Comparison of ENCODE assay signal across 8 cellular contexts in genomic region chr7:34991938-34992840, GRCh38. TPM values are rescaled to one million over a fixed set of nuclear protein-coding genes. Genes with fewer than 3 reads are reported as not detected.
DNase-seq lines count a peak whose midpoint lies in the region; ATAC-seq, FAIRE-seq and TF ChIP-seq lines count a peak whose summit lies in the region.

No MANE protein-coding gene starts in this region.

- H4K20me1 ChIP-seq in HCT116 (ENCODE audit: insufficient read depth), result no peaks in the 10 kb centered on the region
- no peaks in the 10 kb centered on the region for H4K20me1 ChIP-seq in astrocyte (ENCODE audit: insufficient read depth, low read length)

- peak overlapping the region in 1 of 2 experiments; percentile 21; a peak in 2 of 4 replicates for H3K4me3 ChIP-seq in HCT116 (replicated peaks in 1 of 2; ENCODE audit: low read depth in 1 of 2, low read length in 2 of 2)
- no peak overlapping the region for H3K4me3 ChIP-seq in Panc1 (ENCODE audit: low read depth in 2 of 2, low read length in 2 of 2)
- H3K4me3 ChIP-seq in astrocyte (ENCODE audit: insufficient read depth, low read depth, low read length), result peak overlapping the region; percentile 24

- H3K27me3 ChIP-seq in HCT116 (ENCODE audit: insufficient read depth, low read length) (no peaks in the 10 kb centered on the region), Panc1 (ENCODE audit: control insufficient read depth, insufficient read depth, low read length) (no peaks in the 10 kb centered on the region), astrocyte (ENCODE audit: insufficient read depth, low read length) (no peaks in the 10 kb centered on the region)

- no peaks in the 10 kb centered on the region for H3K36me3 Mint-ChIP-seq in astrocyte (ENCODE audit: low read depth, unreplicated experiment)

- peak; percentile 18; the same call in 1 of the 2 replicates for TF ChIP-seq RAD21 in HCT116 (IDR thresholded peaks at IDR 0.05; ENCODE audit: low read depth)

- in situ Hi-C loops in Panc1 (cut with HindIII; ENCODE audit: low pct_unique_long_range_greater_than_20kb, low sequenced_read_pairs), result no loop called here

- H3K27ac ChIP-seq in HCT116 (ENCODE audit: low read depth, low read length) (peak overlapping the region; percentile 15; the same call in 1 of the 2 replicates), Panc1 (ENCODE audit: low read length) (no peak overlapping the region), astrocyte (ENCODE audit: low read depth, low read length) (peak overlapping the region; percentile 65)

- peaks cover 18 to 32% of the 10 kb centered on the region in 2 experiments; a peak in 3 of 4 replicates for H3K4me1 ChIP-seq in HCT116 (ENCODE audit: control insufficient read depth in 1 of 2, insufficient read depth in 2 of 2, low read length in 2 of 2)
- no peaks in the 10 kb centered on the region for H3K4me1 ChIP-seq in Panc1 (ENCODE audit: control insufficient read depth, insufficient read depth, low read length)
- no peaks in the 10 kb centered on the region for H3K4me1 ChIP-seq in astrocyte (ENCODE audit: insufficient read depth, low read length)

- peak overlapping the region; percentile 38 for H3K27ac Mint-ChIP-seq in astrocyte (ENCODE audit: unreplicated experiment)

- intact Hi-C loops in HCT116 (cut with micrococcal nuclease), result no loop called here
- intact Hi-C loops in Panc1 (cut with micrococcal nuclease; ENCODE audit: unreplicated experiment), result no loop called here

- H3K79me2 ChIP-seq in HCT116 (ENCODE audit: insufficient read depth, low read length) (peaks cover 2% of the 10 kb centered on the region; the same call in 1 of the 2 replicates), astrocyte (ENCODE audit: insufficient read depth, low read length) (no peaks in the 10 kb centered on the region)

- BruUV-seq in HCT116 (replicated peaks; lab: Mats Ljungman, UMichigan) (TSS peak; percentile 62), Panc1 (replicated peaks; lab: Mats Ljungman, UMichigan) (no TSS peak)

- no peak for TF ChIP-seq CTCF in HCT116 (IDR thresholded peaks at IDR 0.05 in 2 of 3, conservative IDR thresholded peaks at IDR 0.05 in 1 of 3; ENCODE audit: borderline replicate concordance in 1 of 3, insufficient read depth in 1 of 3, low read depth in 2 of 3, low read length in 2 of 3)
- TF ChIP-seq CTCF in Panc1 (IDR thresholded peaks at IDR 0.05), result no peak
- no peak for TF ChIP-seq CTCF in astrocyte (IDR thresholded peaks at IDR 0.05; ENCODE audit: insufficient read depth, low read depth, low read length)

- H3K9ac ChIP-seq in HCT116 (ENCODE audit: low read length), result peak overlapping the region; percentile 33
- H3K9ac ChIP-seq in astrocyte (ENCODE audit: low read length), result peak overlapping the region; percentile 50

- H3K27me3 Mint-ChIP-seq in astrocyte (ENCODE audit: low read depth, unreplicated experiment), result no peaks in the 10 kb centered on the region

- H3K4me2 ChIP-seq in HCT116 (ENCODE audit: low read length) (peak overlapping the region; percentile 55), astrocyte (ENCODE audit: low read length) (peak overlapping the region; percentile 72)

- ATAC-seq in GM18498 (IDR thresholded peaks at IDR 0.05; ENCODE audit: unreplicated experiment) (peak; percentile 79), HCT116 (peak; percentile 84), Panc1 (peak; percentile 75; the same call in 1 of the 2 replicates)

- POLR2A ChIA-PET in HCT116 (lab: Charles Lee), result no interaction called here
- POLR2A ChIA-PET in Panc1 (lab: Charles Lee), result interaction anchor here (0.6 kb wide), 1 partner anchor 194 kb away, joined by 4 read pairs; no protein-coding TSS in a partner anchor

- DNase-seq in HCT116 (ENCODE audit: low read depth, low spot score) (peak; percentile 39), Panc1 (ENCODE audit: low read depth, low spot score) (no peak), astrocyte (ENCODE audit: low read depth) (peak; percentile 55), NCI-H1436 (lab: John Stamatoyannopoulos, UW) (no peak), NCI-H2107 (lab: John Stamatoyannopoulos, UW) (no peak), GM19240 (ENCODE audit: insufficient read length, low spot score) (no peak)
- peak; percentile 19 for DNase-seq in stimulated activated CD4-positive, alpha-beta T cell treated with anti-CD3 and anti-CD28 coated beads, Interleukin-12 subunit alpha, Interleukin-12 subunit beta, amount 100 ng/mL, for 4 hours

- H3K36me3 ChIP-seq in HCT116 (ENCODE audit: control insufficient read depth in 1 of 2, insufficient read depth in 2 of 2, low read length in 2 of 2) (no peaks in the 10 kb centered on the region), Panc1 (ENCODE audit: control insufficient read depth, insufficient read depth, low read length) (no peaks in the 10 kb centered on the region), astrocyte (ENCODE audit: insufficient read depth, low read length) (no peaks in the 10 kb centered on the region)

- no peak overlapping the region for H2AFZ ChIP-seq in HCT116 (ENCODE audit: low read depth, low read length, poor library complexity, severe bottlenecking)
- H2AFZ ChIP-seq in astrocyte (ENCODE audit: low read depth, low read length), result no peak overlapping the region

- CTCF ChIA-PET in HCT116 (lab: Charles Lee), result no interaction called here
- CTCF ChIA-PET in Panc1 (lab: Charles Lee), result interaction anchor here (0.7 kb wide), 1 partner anchor 49 kb away, joined by 12 read pairs; no protein-coding TSS in a partner anchor

- FAIRE-seq in astrocyte (lab: Jason Lieb, UNC), result no peak

- TF ChIP-seq POLR2A in HCT116 (IDR thresholded peaks at IDR 0.05; ENCODE audit: borderline replicate concordance, extremely low read depth, insufficient read depth, insufficient read length), result no peak

- H3K9me2 ChIP-seq in HCT116 (ENCODE audit: insufficient read depth), result no peaks in the 10 kb centered on the region

- no peak overlapping the region for H3K4me3 Mint-ChIP-seq in astrocyte (ENCODE audit: unreplicated experiment)

- no peaks in the 10 kb centered on the region for H3K9me3 ChIP-seq in HCT116 (ENCODE audit: control insufficient read depth in 1 of 2, insufficient read depth in 1 of 2, low read depth in 1 of 2, low read length in 2 of 2)
- no peaks in the 10 kb centered on the region for H3K9me3 ChIP-seq in Panc1 (ENCODE audit: control insufficient read depth, insufficient read depth, low read depth, low read length)
- no peaks in the 10 kb centered on the region for H3K9me3 ChIP-seq in astrocyte (ENCODE audit: insufficient read depth, low read depth, low read length)

- H3K9me3 Mint-ChIP-seq in astrocyte (ENCODE audit: unreplicated experiment), result no peaks in the 10 kb centered on the region

- RAD21 ChIA-PET in HCT116 (lab: Charles Lee; ENCODE audit: low non-redundant PET in 1 of 2, low total read pairs in 2 of 2, uncharacterized antibody in 2 of 2, unreplicated experiment in 2 of 2), result no interaction called here

- peaks cover 20% of the 10 kb centered on the region for H3K4me1 Mint-ChIP-seq in astrocyte (ENCODE audit: low read depth, unreplicated experiment)

TF ChIP-seq in HCT116, 20 proteins besides CTCF, POLR2A, EP300 and RAD21 (continues in another document):
- TF ChIP-seq CBX3 (IDR thresholded peaks at IDR 0.05; ENCODE audit: low read depth), result peak; percentile 67; the same call in 1 of the 2 replicates
- TF ChIP-seq SP1 (IDR thresholded peaks at IDR 0.05; ENCODE audit: low read depth), result peak; percentile 49; the same call in 1 of the 2 replicates
- peak; percentile 92 for TF ChIP-seq SRF (IDR thresholded peaks at IDR 0.05; ENCODE audit: low read depth)
- TF ChIP-seq SIN3A (IDR thresholded peaks at IDR 0.05; ENCODE audit: low read depth), result no peak
- no peak for TF ChIP-seq ZBTB33 (IDR thresholded peaks at IDR 0.05; ENCODE audit: extremely low read depth, insufficient replicate concordance, low read length)
- peak; percentile 74 for TF ChIP-seq FOSL1 (IDR thresholded peaks at IDR 0.05; ENCODE audit: low read depth)
- no peak for TF ChIP-seq ZFX (IDR thresholded peaks at IDR 0.05)
- TF ChIP-seq POLR2AphosphoS5 (IDR thresholded peaks at IDR 0.05; ENCODE audit: low read depth, low read length), result no peak
- TF ChIP-seq TCF7L2 (IDR thresholded peaks at IDR 0.05; ENCODE audit: borderline replicate concordance, extremely low read depth, insufficient read depth, insufficient read length), result no peak
- TF ChIP-seq CEBPB (IDR thresholded peaks at IDR 0.05; ENCODE audit: low read depth), result peak; percentile 26; the same call in 1 of the 2 replicates
- no peak for TF ChIP-seq ZNF274 (IDR thresholded peaks at IDR 0.05; ENCODE audit: low read depth, low read length)
- no peak for TF ChIP-seq EZH2phosphoT487 (IDR thresholded peaks at IDR 0.05; ENCODE audit: borderline replicate concordance)
- TF ChIP-seq ATF3 (IDR thresholded peaks at IDR 0.05), result no peak
- no peak for TF ChIP-seq YY1 (IDR thresholded peaks at IDR 0.05; ENCODE audit: extremely low read depth, insufficient replicate concordance, low read depth, low read length)
- TF ChIP-seq EGR1 (IDR thresholded peaks at IDR 0.05; ENCODE audit: low read depth), result no peak

RNA-seq across cellular contexts. Expression of gene DPY19L1, which starts 45.1 kb away (rescaled TPM):
- total RNA-seq in HCT116 (2021; ENCODE audit: unreplicated experiment) (71.7 TPM), Panc1 (2021; ENCODE audit: unreplicated experiment) (103 TPM), astrocyte (46.4 and 69.2 TPM in 2 replicates)
- polyA plus RNA-seq in HCT116 (2012), result 17.2 and 22.6 TPM in 2 replicates
- polyA plus RNA-seq in Panc1 (2012; ENCODE audit: insufficient read length), result 89.0 TPM

Comparison
In these comparisons a context has a peak if more than half of its experiments do, and no peak if none do; other contexts are left out.
1. DNase-seq: peak in HCT116 (single experiment), astrocyte (single experiment) and stimulated activated CD4-positive, alpha-beta T cell treated with anti-CD3 and anti-CD28 coated beads, Interleukin-12 subunit alpha, Interleukin-12 subunit beta, amount 100 ng/mL, for 4 hours (single experiment); none in Panc1 (single experiment), NCI-H1436 (single experiment), NCI-H2107 (single experiment) and GM19240 (single experiment).
2. Peak in every context shown above with its lines, with median percentiles within 50 percentile points of each other: ATAC-seq.